Comparison of ENCODE assay signal across 11 cellular contexts in genomic region chr20:31562241-31562640, GRCh38. TPM values are rescaled to one million over a fixed set of nuclear protein-coding genes. Genes with fewer than 3 reads are reported as not detected.
A peak's percentile ranks its signal among the peaks of the same experiment; 100 is the strongest.
DNase-seq lines count a peak whose midpoint lies in the region; ATAC-seq and TF ChIP-seq lines count a peak whose summit lies in the region.
"Had no signal": no experiment of that assay in that cellular context is flagged by ENCODE, and none has a peak within 500 bp of the region (broad histone marks: within the 10 kb centered on the region; RNA-seq: fewer than 3 reads in every experiment).

No MANE protein-coding gene starts in this region.

- 0 out of 2 replicates have a peak overlapping the region, but pooled peaks have one; percentile 95 for H3K27ac ChIP-seq in PC-3 (ENCODE audit: low read length)
- H3K27ac ChIP-seq in stomach: peak overlapping the region in 4 of 5 donors; percentile 9 to 93 (median 58)
- H3K27ac ChIP-seq: parathyroid adenoma had no signal

- no peak overlapping the region for H3K4me3 Mint-ChIP-seq in activated CD8-positive, alpha-beta memory T cell treated with anti-CD3 and anti-CD28 coated beads, Interleukin-2, amount 10 ng/mL, durations not matched to agents 7 days and 5 days
- peak overlapping the region; percentile 47 for H3K4me3 Mint-ChIP-seq in glutamatergic neuron (ENCODE audit: unreplicated experiment)

- no peaks in the 10 kb centered on the region for H3K27me3 ChIP-seq in PC-3 (ENCODE audit: low read length)
- no peaks in the 10 kb centered on the region for H3K27me3 ChIP-seq in stomach

- H3K36me3 ChIP-seq in PC-3 (ENCODE audit: low read depth, low read length): peaks cover 42% of the 10 kb centered on the region
- H3K36me3 ChIP-seq in stomach: peaks cover 33 to 87% (median 79%) of the 10 kb centered on the region in 4 donors

- H3K4me3 ChIP-seq in PC-3 (ENCODE audit: low read length) (no peak overlapping the region), stomach (no peak overlapping the region)
- H3K4me3 ChIP-seq: mucosa of descending colon, thoracic aorta had no signal

- no peak for TF ChIP-seq CTCF in PC-3 (conservative IDR thresholded peaks at IDR 0.05; ENCODE audit: low read depth, low read length)
- no peak for TF ChIP-seq CTCF in glutamatergic neuron (IDR thresholded peaks at IDR 0.05; ENCODE audit: partially characterized antibody, unreplicated experiment)
- TF ChIP-seq CTCF in stomach (IDR thresholded peaks at IDR 0.05): no peak

- peaks cover 31% of the 10 kb centered on the region for H3K36me3 Mint-ChIP-seq in activated CD8-positive, alpha-beta memory T cell treated with anti-CD3 and anti-CD28 coated beads, Interleukin-2, amount 10 ng/mL, durations not matched to agents 7 days and 5 days
- H3K36me3 Mint-ChIP-seq in glutamatergic neuron (ENCODE audit: unreplicated experiment): no peaks in the 10 kb centered on the region

- CTCF ChIA-PET in activated CD8-positive, alpha-beta memory T cell treated with anti-CD3 and anti-CD28 coated beads, Interleukin-2, amount 10 ng/mL, durations not matched to agents 7 days and 5 days (lab: Charles Lee): interaction anchor here (0.6 to 31.0 kb wide), 21 partner anchors 8 to 178 kb away, joined by 3 to 1101 read pairs (median 4); partner anchors contain the start of genes HM13 and ID1
- CTCF ChIA-PET in PC-3 (lab: Charles Lee): interaction anchor here (1.0 to 4.1 kb wide), 7 partner anchors 11 to 161 kb away, joined by 3 to 118 read pairs (median 9); partner anchors contain the start of gene ID1

- H2AFZ ChIP-seq in PC-3 (ENCODE audit: low read length): no peak overlapping the region
- H2AFZ ChIP-seq: parathyroid adenoma had no signal

- no peak for TF ChIP-seq EP300 in stomach (IDR thresholded peaks at IDR 0.05)

- no TSS peak for BruUV-seq in PC-3 (replicated peaks; lab: Mats Ljungman, UMichigan)

- H3K9ac ChIP-seq in PC-3 (ENCODE audit: low read length): no peak overlapping the region
- H3K9ac ChIP-seq: parathyroid adenoma had no signal

- H3F3A ChIP-seq in PC-3 (ENCODE audit: low read length, unreplicated experiment): peaks cover 13% of the 10 kb centered on the region

- H3K27ac Mint-ChIP-seq in activated CD8-positive, alpha-beta memory T cell treated with anti-CD3 and anti-CD28 coated beads, Interleukin-2, amount 10 ng/mL, durations not matched to agents 7 days and 5 days: peak overlapping the region; percentile 3
- peak overlapping the region; percentile 25 for H3K27ac Mint-ChIP-seq in glutamatergic neuron (ENCODE audit: unreplicated experiment)

- 47 to 80% (median 57%) methylated on average over 1 of the region's 1 CpG for WGBS in stomach, 5 donors

- no peak overlapping the region for H3K4me2 ChIP-seq in PC-3 (ENCODE audit: low read length)

- H3K27me3 Mint-ChIP-seq in activated CD8-positive, alpha-beta memory T cell treated with anti-CD3 and anti-CD28 coated beads, Interleukin-2, amount 10 ng/mL, durations not matched to agents 7 days and 5 days: no peaks in the 10 kb centered on the region
- peaks cover 19% of the 10 kb centered on the region for H3K27me3 Mint-ChIP-seq in glutamatergic neuron (ENCODE audit: unreplicated experiment)

- no peak for DNase-seq in activated CD8-positive, alpha-beta memory T cell treated with anti-CD3 and anti-CD28 coated beads, Interleukin-2, amount 10 ng/mL, durations not matched to agents 7 days and 5 days
- no peak for DNase-seq in activated CD8-positive, alpha-beta memory T cell treated with anti-CD3 and anti-CD28 coated beads, Interleukin-2, amount 50 U/mL, for 4 hours
- DNase-seq in PC-3: no peak
- DNase-seq in glutamatergic neuron: no peak
- no peak for DNase-seq in stomach
- no peak for DNase-seq in NCI-H345 treated with DMSO at 0.1 percent for 48 hours (lab: John Stamatoyannopoulos, UW; ENCODE audit: unreplicated experiment)
- no peak for DNase-seq in cerebellar nuclear complex (lab: John Stamatoyannopoulos, UW)

- POLR2A ChIA-PET in PC-3 (lab: Charles Lee; ENCODE audit: unreplicated experiment): interaction anchor here (0.6 to 1.0 kb wide), 2 partner anchors 43 to 46 kb away, joined by 5 to 7 read pairs; partner anchors contain the start of gene ID1

- no peaks in the 10 kb centered on the region for H3K9me3 Mint-ChIP-seq in activated CD8-positive, alpha-beta memory T cell treated with anti-CD3 and anti-CD28 coated beads, Interleukin-2, amount 10 ng/mL, durations not matched to agents 7 days and 5 days (ENCODE audit: low read depth)
- peaks cover 14% of the 10 kb centered on the region for H3K9me3 Mint-ChIP-seq in glutamatergic neuron (ENCODE audit: unreplicated experiment)

- no peak for ATAC-seq in activated CD8-positive, alpha-beta memory T cell treated with anti-CD3 and anti-CD28 coated beads, Interleukin-2, amount 10 ng/mL, durations not matched to agents 7 days and 5 days
- no peak for ATAC-seq in PC-3
- no peak for ATAC-seq in HG02798 (IDR thresholded peaks at IDR 0.05; ENCODE audit: poor library complexity, unreplicated experiment)

- peaks cover 59% of the 10 kb centered on the region for H3K4me1 ChIP-seq in PC-3 (ENCODE audit: insufficient read depth, low read length)
- peaks cover 16 to 53% (median 27%) of the 10 kb centered on the region in 4 donors for H3K4me1 ChIP-seq in stomach
- H3K4me1 ChIP-seq: parathyroid adenoma had no signal

- no peak for TF ChIP-seq POLR2A in stomach (IDR thresholded peaks at IDR 0.05)

- peaks cover 24% of the 10 kb centered on the region for H3K4me1 Mint-ChIP-seq in activated CD8-positive, alpha-beta memory T cell treated with anti-CD3 and anti-CD28 coated beads, Interleukin-2, amount 10 ng/mL, durations not matched to agents 7 days and 5 days
- peaks cover 20% of the 10 kb centered on the region for H3K4me1 Mint-ChIP-seq in glutamatergic neuron (ENCODE audit: low read depth, unreplicated experiment)

- intact Hi-C loops in PC-3 (cut with micrococcal nuclease) (loop anchor here (5.0 kb wide), 1 partner anchor 160 kb away; the partner anchor contains the start of gene BCL2L1), stomach (cut with DNase I; ENCODE audit: low total_unique reads) (no loop called here)

- H3K79me2 ChIP-seq in PC-3 (ENCODE audit: low read length): no peaks in the 10 kb centered on the region
- H3K79me2 ChIP-seq: parathyroid adenoma had no signal

- H3K9me3 ChIP-seq in PC-3 (ENCODE audit: low read length) (no peaks in the 10 kb centered on the region), stomach (no peaks in the 10 kb centered on the region)
- H3K9me3 ChIP-seq: mucosa of descending colon, thoracic aorta had no signal

- no peaks in the 10 kb centered on the region for H4K20me1 ChIP-seq in PC-3 (ENCODE audit: low read length)

- H3K9me2 ChIP-seq in PC-3 (replicated peaks; ENCODE audit: low read length): no peaks in the 10 kb centered on the region

RNA-seq across cellular contexts. Expression of gene ID1, which starts 42.8 kb away (rescaled TPM):
- not detected for total RNA-seq in activated CD8-positive, alpha-beta memory T cell treated with anti-CD3 and anti-CD28 coated beads, Interleukin-2, amount 10 ng/mL, durations not matched to agents 7 days and 5 days
- total RNA-seq in PC-3 (2014; rRNA removed): 774 and 872 TPM in 2 replicates
- total RNA-seq in glutamatergic neuron (ENCODE audit: unreplicated experiment): 92.0 TPM
- total RNA-seq in stomach: 100 to 1,000 TPM; 315 to 475 (median 378) TPM
- 100 to 1,000 TPM; 168 to 585 (median 350) TPM for polyA plus RNA-seq in stomach

RNA-seq across cellular contexts. Expression of gene HM13, which starts 48.0 kb away (rescaled TPM):
- 100 to 1,000 TPM; 151 to 152 TPM for total RNA-seq in activated CD8-positive, alpha-beta memory T cell treated with anti-CD3 and anti-CD28 coated beads, Interleukin-2, amount 10 ng/mL, durations not matched to agents 7 days and 5 days
- 99.5 and 125 TPM in 2 replicates for total RNA-seq in PC-3 (2014; rRNA removed)
- 320 TPM for total RNA-seq in glutamatergic neuron (ENCODE audit: unreplicated experiment)
- total RNA-seq in stomach: 100 to 1,000 TPM in 1 of 5 donors, 10 to 100 TPM in 4; 10.7 to 103 (median 56.9) TPM
- 100 to 1,000 TPM; 119 to 181 (median 165) TPM for polyA plus RNA-seq in stomach

Comparison
In these comparisons a context has a peak if more than half of its experiments do, and no peak if none do; other contexts are left out.
1. RNA of gene ID1, which starts 42.8 kb away (total RNA-seq): 774 to 872 TPM in PC-3, 315 to 475 TPM in stomach and 92.0 TPM in glutamatergic neuron (single experiment); not detected in activated CD8-positive, alpha-beta memory T cell treated with anti-CD3 and anti-CD28 coated beads, Interleukin-2, amount 10 ng/mL, durations not matched to agents 7 days and 5 days; every median in the first group is over 10 times any median in the second.